In genomic region chr1:200774735-200775449, GRCh38 we compare ENCODE assay signal across 15 cellular contexts. TPM values are rescaled to one million over a fixed set of nuclear protein-coding genes. Genes with fewer than 3 reads are reported as not detected.
DNase-seq lines count a peak whose midpoint lies in the region; ATAC-seq and TF ChIP-seq lines count a peak whose summit lies in the region.
"Had no signal": no experiment of that assay in that cellular context is flagged by ENCODE, and none has a peak within 500 bp of the region (broad histone marks: within the 10 kb centered on the region; RNA-seq: fewer than 3 reads in every experiment).

No MANE protein-coding gene starts in this region.

- DNase-seq in CD1c-positive myeloid dendritic cell (ENCODE audit: extremely low spot score), result peak; percentile 9
- peak; percentile 44 for DNase-seq in astrocyte of the hippocampus (ENCODE audit: low read depth, low spot score)
- DNase-seq in mesothelial cell of epicardium (ENCODE audit: low spot score in 2 of 2, unreplicated experiment in 2 of 2), result no peak
- no peak for DNase-seq in effector memory CD8-positive, alpha-beta T cell
- no peak for DNase-seq in suprapubic skin (ENCODE audit: low spot score in 2 of 2)
- DNase-seq in cerebellar nuclear complex (lab: John Stamatoyannopoulos, UW), result no peak
- no peak for DNase-seq in SKM-1 treated with dmso at 0.1 percent for 144 hours (lab: John Stamatoyannopoulos, UW; ENCODE audit: unreplicated experiment)
- DNase-seq: activated CD4-positive, alpha-beta T cell treated with anti-CD3 and anti-CD28 coated beads for 4 hours; activated T-cell treated with anti-CD3 and anti-CD28 coated beads, Interleukin-2, amount 50 U/mL, for 4 hours; Kasumi-1; NCI-H1694 treated with DMSO at 0.1 percent for 48 hours; NCI-H510A treated with DMSO at 0.1 percent for 48 hours; occipital lobe had no signal

- H3K4me3 ChIP-seq in suprapubic skin, result no peak overlapping the region

- no peak for TF ChIP-seq EP300 in suprapubic skin (IDR thresholded peaks at IDR 0.05)

- no peak overlapping the region for H3K27ac ChIP-seq in suprapubic skin
- H3K27ac ChIP-seq: HL-60 had no signal

- peak overlapping the region; percentile 77 for H3K27ac Mint-ChIP-seq in mesothelial cell of epicardium
- H3K27ac Mint-ChIP-seq in effector memory CD8-positive, alpha-beta T cell, result no peak overlapping the region

- H3K9me3 Mint-ChIP-seq in mesothelial cell of epicardium, result no peaks in the 10 kb centered on the region
- H3K9me3 Mint-ChIP-seq in effector memory CD8-positive, alpha-beta T cell, result no peaks in the 10 kb centered on the region
- H3K9me3 Mint-ChIP-seq: activated T-cell treated with anti-CD3 and anti-CD28 coated beads, Interleukin-2, amount 50 U/mL, for 4 hours had no signal

- no peaks in the 10 kb centered on the region for H3K27me3 Mint-ChIP-seq in mesothelial cell of epicardium (ENCODE audit: low read depth)
- H3K27me3 Mint-ChIP-seq in effector memory CD8-positive, alpha-beta T cell, result no peaks in the 10 kb centered on the region

- H3K36me3 ChIP-seq in suprapubic skin, result peaks cover 4% of the 10 kb centered on the region

- no peaks in the 10 kb centered on the region for H3K9me3 ChIP-seq in suprapubic skin

- peak; percentile 48 for ATAC-seq in GM21529 (IDR thresholded peaks at IDR 0.05; ENCODE audit: unreplicated experiment)
- ATAC-seq in effector memory CD8-positive, alpha-beta T cell (replicated peaks), result no peak
- ATAC-seq: activated T-cell treated with anti-CD3 and anti-CD28 coated beads, Interleukin-2, amount 50 U/mL, for 4 hours had no signal

- no peak overlapping the region for H3K4me3 Mint-ChIP-seq in mesothelial cell of epicardium
- no peak overlapping the region for H3K4me3 Mint-ChIP-seq in effector memory CD8-positive, alpha-beta T cell
- H3K4me3 Mint-ChIP-seq: activated T-cell treated with anti-CD3 and anti-CD28 coated beads, Interleukin-2, amount 50 U/mL, for 4 hours had no signal

- peaks cover 31% of the 10 kb centered on the region for H3K4me1 Mint-ChIP-seq in mesothelial cell of epicardium
- no peaks in the 10 kb centered on the region for H3K4me1 Mint-ChIP-seq in effector memory CD8-positive, alpha-beta T cell (ENCODE audit: low read depth in 2 of 2)

- TF ChIP-seq POLR2A in suprapubic skin (IDR thresholded peaks at IDR 0.05), result no peak

- no peak for TF ChIP-seq CTCF in mesothelial cell of epicardium (IDR thresholded peaks at IDR 0.05; ENCODE audit: unreplicated experiment)
- TF ChIP-seq CTCF in suprapubic skin (IDR thresholded peaks at IDR 0.05), result no peak

- peaks cover 15% of the 10 kb centered on the region for H3K4me1 ChIP-seq in suprapubic skin

- 86% methylated on average over 2 of the region's 2 CpGs for WGBS in suprapubic skin

- H3K36me3 Mint-ChIP-seq in mesothelial cell of epicardium, result peaks cover 19% of the 10 kb centered on the region
- no peaks in the 10 kb centered on the region for H3K36me3 Mint-ChIP-seq in effector memory CD8-positive, alpha-beta T cell (ENCODE audit: insufficient read depth)

- H3K27me3 ChIP-seq in suprapubic skin, result no peaks in the 10 kb centered on the region

RNA-seq across cellular contexts. Expression of gene CAMSAP2, which starts 36.2 kb away (rescaled TPM):
- 47.9 to 48.2 TPM (median 48.2 TPM) in 3 replicates for total RNA-seq in mesothelial cell of epicardium
- total RNA-seq in suprapubic skin, result 10 to 100 TPM; 26.5 to 47.4 (median 33.3) TPM

Comparison
In these comparisons a context has a peak if more than half of its experiments do, and no peak if none do; other contexts are left out.
1. DNase-seq: peak in CD1c-positive myeloid dendritic cell (single experiment) and astrocyte of the hippocampus (single experiment); none in mesothelial cell of epicardium (0 of 2), effector memory CD8-positive, alpha-beta T cell (0 of 3), suprapubic skin (0 of 2), cerebellar nuclear complex (0 of 2) and SKM-1 treated with dmso at 0.1 percent for 144 hours (single experiment).